ENCODE assay signal across 8 cellular contexts in genomic region chr13:30346159-30346788, GRCh38. TPM values are rescaled to one million over a fixed set of nuclear protein-coding genes. Genes with fewer than 3 reads are reported as not detected.
DNase-seq lines count a peak whose midpoint lies in the region; ATAC-seq and TF ChIP-seq lines count a peak whose summit lies in the region.

No MANE protein-coding gene starts in this region.

- H3K27me3 ChIP-seq in GM23338 (ENCODE audit: insufficient read depth) = no peaks in the 10 kb centered on the region

- no peaks in the 10 kb centered on the region for H3K79me2 ChIP-seq in GM23338 (replicated peaks; ENCODE audit: insufficient read depth)

- no peak for TF ChIP-seq CTCF in type B pancreatic cell (conservative IDR thresholded peaks at IDR 0.05)
- TF ChIP-seq CTCF in GM23338 (conservative IDR thresholded peaks at IDR 0.05; ENCODE audit: low read depth in 2 of 2) = no peak

- no peaks in the 10 kb centered on the region for H3K36me3 ChIP-seq in GM23338 (ENCODE audit: insufficient read depth)

- no peak overlapping the region; the same call in 1 of the 2 replicates for H2AFZ ChIP-seq in GM23338

- no peaks in the 10 kb centered on the region for H3F3A ChIP-seq in GM23338 (replicated peaks; ENCODE audit: low read depth)

- peaks cover 33% of the 10 kb centered on the region for H3K4me1 Mint-ChIP-seq in activated T-cell treated with anti-CD3 and anti-CD28 coated beads, Interleukin-2, amount 50 U/mL, for 24 hours (ENCODE audit: low read depth)
- H3K4me1 Mint-ChIP-seq in type B pancreatic cell (ENCODE audit: unreplicated experiment) = peaks cover 13% of the 10 kb centered on the region
- H3K4me1 Mint-ChIP-seq in GM23338 = no peaks in the 10 kb centered on the region

- no peaks in the 10 kb centered on the region for H3K9me2 ChIP-seq in GM23338 (ENCODE audit: insufficient read depth)

- peak overlapping the region; percentile 80 for H3K27ac Mint-ChIP-seq in activated T-cell treated with anti-CD3 and anti-CD28 coated beads, Interleukin-2, amount 50 U/mL, for 24 hours
- H3K27ac Mint-ChIP-seq in type B pancreatic cell = no peak overlapping the region
- no peak overlapping the region for H3K27ac Mint-ChIP-seq in GM23338

- ATAC-seq in GM18868 (IDR thresholded peaks at IDR 0.05; ENCODE audit: unreplicated experiment) (peak; percentile 91), HG03469 (IDR thresholded peaks at IDR 0.05; ENCODE audit: unreplicated experiment) (peak; percentile 63), GM23338 (no peak)

- no peak overlapping the region for H3K4me2 ChIP-seq in GM23338

- peak; percentile 59 for DNase-seq in activated T-cell treated with anti-CD3 and anti-CD28 coated beads, Interleukin-2, amount 50 U/mL, for 24 hours
- peak; percentile 3 to 32 for DNase-seq in stimulated activated CD4-positive, alpha-beta T cell treated with anti-CD3 and anti-CD28 coated beads, Interleukin-1b, Interleukin-23, amount 100 ng/mL, for 4 hours (ENCODE audit: low read depth in 2 of 2)
- DNase-seq in NCI-H69 (lab: John Stamatoyannopoulos, UW) (no peak), type B pancreatic cell (ENCODE audit: extremely low spot score, unreplicated experiment) (no peak), iPS-NIHi11 (ENCODE audit: low spot score) (no peak), GM23338 (ENCODE audit: low spot score) (no peak)

- H3K4me3 ChIP-seq in GM23338 = no peak overlapping the region

- no peaks in the 10 kb centered on the region for H4K20me1 ChIP-seq in GM23338 (replicated peaks; ENCODE audit: insufficient read depth)

- H3K4me3 Mint-ChIP-seq in activated T-cell treated with anti-CD3 and anti-CD28 coated beads, Interleukin-2, amount 50 U/mL, for 24 hours = peak overlapping the region; percentile 6
- H3K4me3 Mint-ChIP-seq in type B pancreatic cell (no peak overlapping the region), GM23338 (no peak overlapping the region)

- H3K9me3 Mint-ChIP-seq in activated T-cell treated with anti-CD3 and anti-CD28 coated beads, Interleukin-2, amount 50 U/mL, for 24 hours = no peaks in the 10 kb centered on the region
- no peaks in the 10 kb centered on the region for H3K9me3 Mint-ChIP-seq in type B pancreatic cell
- H3K9me3 Mint-ChIP-seq in GM23338 = no peaks in the 10 kb centered on the region

- H3K27me3 Mint-ChIP-seq in activated T-cell treated with anti-CD3 and anti-CD28 coated beads, Interleukin-2, amount 50 U/mL, for 24 hours = no peaks in the 10 kb centered on the region
- H3K27me3 Mint-ChIP-seq in type B pancreatic cell (peaks cover 3% of the 10 kb centered on the region), GM23338 (ENCODE audit: insufficient read depth, low read depth, poor library complexity) (no peaks in the 10 kb centered on the region)

- H3K27ac ChIP-seq in GM23338 (ENCODE audit: low read depth) = no peak overlapping the region

- H3K4me1 ChIP-seq in GM23338 (ENCODE audit: insufficient read depth) = no peaks in the 10 kb centered on the region

- no peaks in the 10 kb centered on the region for H3K36me3 Mint-ChIP-seq in activated T-cell treated with anti-CD3 and anti-CD28 coated beads, Interleukin-2, amount 50 U/mL, for 24 hours (ENCODE audit: low read depth)
- H3K36me3 Mint-ChIP-seq in type B pancreatic cell (no peaks in the 10 kb centered on the region), GM23338 (ENCODE audit: low read depth) (no peaks in the 10 kb centered on the region)

TF ChIP-seq in GM23338, 12 proteins besides CTCF, POLR2A, EP300 and RAD21 (continues in another document):
- TF ChIP-seq STAT1 (IDR thresholded peaks at IDR 0.05; ENCODE audit: unreplicated experiment) = no peak
- no peak for TF ChIP-seq ZNF114 (CRISPR knock-in tag; IDR thresholded peaks at IDR 0.05)
- TF ChIP-seq ZNF331 (CRISPR knock-in tag; IDR thresholded peaks at IDR 0.05; ENCODE audit: low read depth) = no peak
- TF ChIP-seq EZH2phosphoT487 (IDR thresholded peaks at IDR 0.05; ENCODE audit: unreplicated experiment) = no peak
- TF ChIP-seq REST (IDR thresholded peaks at IDR 0.05; ENCODE audit: unreplicated experiment) = no peak
- no peak for TF ChIP-seq EZH2 (IDR thresholded peaks at IDR 0.05; ENCODE audit: low read depth, unreplicated experiment)
- TF ChIP-seq ZNF462 (CRISPR knock-in tag; IDR thresholded peaks at IDR 0.05) = no peak

RNA-seq across cellular contexts. Expression of gene KATNAL1, which starts 38.9 kb away (rescaled TPM):
- 9.3 and 20.2 TPM in 2 replicates for total RNA-seq in type B pancreatic cell (ENCODE audit: low replicate concordance)
- total RNA-seq in GM23338 (2014; rRNA removed; shearing (Covaris generic)) = 11.5 and 14.3 TPM in 2 replicates
- polyA plus RNA-seq in GM23338 (2016; fragmentation: Nextera tagmentation; extraction: Ambion mirVana) = 6.0 and 6.1 TPM in 2 replicates

Comparison
In these comparisons a context has a peak if more than half of its experiments do, and no peak if none do; other contexts are left out.
1. DNase-seq: peak in activated T-cell treated with anti-CD3 and anti-CD28 coated beads, Interleukin-2, amount 50 U/mL, for 24 hours (single experiment) and stimulated activated CD4-positive, alpha-beta T cell treated with anti-CD3 and anti-CD28 coated beads, Interleukin-1b, Interleukin-23, amount 100 ng/mL, for 4 hours (2 of 2); none in NCI-H69 (single experiment), type B pancreatic cell (single experiment), iPS-NIHi11 (single experiment) and GM23338 (single experiment).